In the genomic region with DNA sequence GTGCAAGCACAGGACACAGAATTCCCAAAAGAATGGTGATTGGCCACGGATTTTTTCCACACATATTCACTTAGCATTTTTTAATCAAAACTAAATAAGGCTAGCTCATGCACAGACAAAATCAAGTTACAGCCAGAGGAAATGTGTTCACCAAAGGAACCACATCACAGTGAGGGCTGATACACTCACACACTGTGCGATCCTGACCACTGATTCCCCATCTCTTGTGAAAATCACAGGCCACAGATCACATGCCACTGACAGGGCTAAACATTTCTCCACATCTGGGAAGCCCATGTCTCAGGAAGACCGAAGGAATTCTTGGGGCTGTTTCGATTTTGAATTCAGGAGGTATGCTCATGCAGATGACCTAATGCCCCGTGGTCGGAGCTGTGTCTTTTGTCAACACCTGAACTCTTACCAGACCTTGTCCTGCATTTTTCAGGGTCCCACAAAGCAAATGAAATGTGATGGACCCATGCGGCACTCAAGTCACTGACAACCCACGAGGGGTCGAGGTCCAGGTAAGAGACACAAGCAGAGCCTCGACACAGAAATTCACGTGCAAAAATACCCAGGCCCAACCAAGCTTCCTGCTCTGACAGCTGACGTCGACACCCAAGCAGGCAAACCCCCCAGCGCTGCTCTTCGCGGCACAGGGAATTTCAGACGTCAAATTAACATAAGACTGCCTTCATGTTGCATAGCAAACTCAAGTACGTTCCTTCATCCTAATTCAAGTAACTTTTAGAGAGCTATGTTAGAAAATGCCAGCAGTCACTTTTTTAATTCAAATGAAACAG, we compare ENCODE assay signal across 14 cellular contexts.
A peak's percentile ranks its signal among the peaks of the same experiment; 100 is the strongest.
DNase-seq lines count a peak whose midpoint lies in the region; ATAC-seq, FAIRE-seq and TF ChIP-seq lines count a peak whose summit lies in the region.
"Had no signal": no experiment of that assay in that cellular context is flagged by ENCODE, and none has a peak within 500 bp of the region (broad histone marks: within the 10 kb centered on the region; RNA-seq: fewer than 3 reads in every experiment).

No MANE protein-coding gene starts in this region.

- H3K36me3 Mint-ChIP-seq in T-helper 17 cell (ENCODE audit: low read depth), result no peaks in the 10 kb centered on the region
- no peaks in the 10 kb centered on the region for H3K36me3 Mint-ChIP-seq in activated naive CD8-positive, alpha-beta T cell treated with anti-CD3 and anti-CD28 coated beads, Interleukin-2, amount 50 U/mL, for 24 hours (ENCODE audit: low read depth)
- H3K36me3 Mint-ChIP-seq: activated naive CD8-positive, alpha-beta T cell had no signal

- peak overlapping the region; percentile 62 for H3K4me3 Mint-ChIP-seq in T-helper 17 cell
- no peak overlapping the region for H3K4me3 Mint-ChIP-seq in activated naive CD8-positive, alpha-beta T cell treated with anti-CD3 and anti-CD28 coated beads, Interleukin-2, amount 50 U/mL, for 24 hours
- H3K4me3 Mint-ChIP-seq: activated naive CD8-positive, alpha-beta T cell had no signal

- H3K4me3 ChIP-seq in foreskin fibroblast (ENCODE audit: low read depth in 1 of 2, low read length in 2 of 2), result no peak overlapping the region
- no peak overlapping the region for H3K4me3 ChIP-seq in sigmoid colon
- H3K4me3 ChIP-seq in effector memory CD4-positive, alpha-beta T cell (ENCODE audit: insufficient read depth, low read depth, low read length, poor library complexity, severe bottlenecking), result no peak overlapping the region
- H3K4me3 ChIP-seq: gastroesophageal sphincter, HAP-1 had no signal

- peaks cover 39% of the 10 kb centered on the region for H3K4me1 Mint-ChIP-seq in T-helper 17 cell
- H3K4me1 Mint-ChIP-seq in activated naive CD8-positive, alpha-beta T cell treated with anti-CD3 and anti-CD28 coated beads, Interleukin-2, amount 50 U/mL, for 24 hours, result peaks cover 19% of the 10 kb centered on the region

- H3K9me3 ChIP-seq in T-helper 17 cell (ENCODE audit: control insufficient read depth, low read length, poor library complexity, severe bottlenecking) (no peaks in the 10 kb centered on the region), sigmoid colon (no peaks in the 10 kb centered on the region)
- no peaks in the 10 kb centered on the region for H3K9me3 ChIP-seq in effector memory CD4-positive, alpha-beta T cell (ENCODE audit: control insufficient read depth, low read length)
- H3K9me3 ChIP-seq: gastroesophageal sphincter, HAP-1 had no signal

- H3K27ac ChIP-seq in sigmoid colon, result no peak overlapping the region
- no peak overlapping the region for H3K27ac ChIP-seq in effector memory CD4-positive, alpha-beta T cell (ENCODE audit: insufficient read depth, low read length, poor library complexity, severe bottlenecking)
- H3K27ac ChIP-seq: gastroesophageal sphincter had no signal

- intact Hi-C loops in sigmoid colon (cut with DNase I), result no loop called here

- TF ChIP-seq EP300 in sigmoid colon (IDR thresholded peaks at IDR 0.05), result no peak

- FAIRE-seq in GM12891 (lab: Jason Lieb, UNC), result peak; percentile 16

- DNase-seq in GM12891 (ENCODE audit: insufficient read length, low spot score), result no peak
- DNase-seq in T-helper 17 cell, result no peak
- DNase-seq in foreskin fibroblast, result peak; percentile 79 to 85
- peak; percentile 56 for DNase-seq in sigmoid colon
- DNase-seq in effector memory CD4-positive, alpha-beta T cell, result no peak
- DNase-seq in activated naive CD8-positive, alpha-beta T cell treated with anti-CD3 and anti-CD28 coated beads, Interleukin-2, amount 50 U/mL, for 24 hours, result no peak
- no peak for DNase-seq in left lobe of liver (ENCODE audit: low spot score)
- DNase-seq: activated CD8-positive, alpha-beta memory T cell treated with anti-CD3 and anti-CD28 coated beads, Interleukin-2, amount 50 U/mL, for 48 hours; DMS79 treated with DMSO at 0.1 percent for 48 hours; occipital lobe had no signal

- ATAC-seq in T-helper 17 cell (no peak), GM21619 (IDR thresholded peaks at IDR 0.05; ENCODE audit: unreplicated experiment) (no peak), left lobe of liver (no peak)
- ATAC-seq in activated naive CD8-positive, alpha-beta T cell treated with anti-CD3 and anti-CD28 coated beads, Interleukin-2, amount 50 U/mL, for 24 hours, result no peak
- ATAC-seq: gastroesophageal sphincter had no signal

- no peaks in the 10 kb centered on the region for H3K27me3 ChIP-seq in sigmoid colon
- no peaks in the 10 kb centered on the region for H3K27me3 ChIP-seq in effector memory CD4-positive, alpha-beta T cell (replicated peaks; ENCODE audit: control insufficient read depth, insufficient read depth, low read length, poor library complexity, severe bottlenecking)
- H3K27me3 ChIP-seq: gastroesophageal sphincter had no signal

- TF ChIP-seq CTCF in foreskin fibroblast (IDR thresholded peaks at IDR 0.05; ENCODE audit: low read depth, low read length) (no peak), sigmoid colon (IDR thresholded peaks at IDR 0.05) (no peak)

- WGBS in sigmoid colon, 2 donors, result 82 to 89% methylated on average over 18 of the region's 18 CpGs

- H3K9me3 Mint-ChIP-seq in activated naive CD8-positive, alpha-beta T cell treated with anti-CD3 and anti-CD28 coated beads, Interleukin-2, amount 50 U/mL, for 24 hours, result no peaks in the 10 kb centered on the region

- H3K27me3 Mint-ChIP-seq in T-helper 17 cell, result no peaks in the 10 kb centered on the region
- no peaks in the 10 kb centered on the region for H3K27me3 Mint-ChIP-seq in activated naive CD8-positive, alpha-beta T cell treated with anti-CD3 and anti-CD28 coated beads, Interleukin-2, amount 50 U/mL, for 24 hours
- H3K27me3 Mint-ChIP-seq: activated naive CD8-positive, alpha-beta T cell had no signal

- peaks cover 0 to 51% (median 28%) of the 10 kb centered on the region in 4 donors for H3K4me1 ChIP-seq in sigmoid colon
- H3K4me1 ChIP-seq in effector memory CD4-positive, alpha-beta T cell (ENCODE audit: control insufficient read depth, insufficient read depth, low read length, poor library complexity, severe bottlenecking), result no peaks in the 10 kb centered on the region

- TF ChIP-seq POLR2A in GM12891 (IDR thresholded peaks at IDR 0.05; ENCODE audit: low read depth, low read length) (no peak), sigmoid colon (IDR thresholded peaks at IDR 0.05) (no peak)

- H3K27ac Mint-ChIP-seq in T-helper 17 cell, result no peak overlapping the region
- H3K27ac Mint-ChIP-seq in activated naive CD8-positive, alpha-beta T cell treated with anti-CD3 and anti-CD28 coated beads, Interleukin-2, amount 50 U/mL, for 24 hours, result no peak overlapping the region
- H3K27ac Mint-ChIP-seq: activated naive CD8-positive, alpha-beta T cell had no signal

- no peaks in the 10 kb centered on the region for H3K36me3 ChIP-seq in sigmoid colon
- no peaks in the 10 kb centered on the region for H3K36me3 ChIP-seq in effector memory CD4-positive, alpha-beta T cell (ENCODE audit: control insufficient read depth, insufficient read depth, low read length)
- H3K36me3 ChIP-seq: HAP-1 had no signal

TF ChIP-seq in GM12891, 5 proteins besides CTCF, POLR2A, EP300 and RAD21:
- TF ChIP-seq POU2F2 (IDR thresholded peaks at IDR 0.05; ENCODE audit: low read depth, low read length) (no peak), SPI1 (IDR thresholded peaks at IDR 0.05; ENCODE audit: low read depth, low read length) (no peak), POLR2AphosphoS5 (IDR thresholded peaks at IDR 0.05; ENCODE audit: low read depth, low read length) (no peak), TAF1 (IDR thresholded peaks at IDR 0.05; ENCODE audit: low read depth, low read length) (no peak), PAX5 (IDR thresholded peaks at IDR 0.05; ENCODE audit: insufficient read depth, low read length, severe bottlenecking) (no peak)
TF ChIP-seq in GM12891: peak in this region for 0.

Comparison
In these comparisons a context has a peak if more than half of its experiments do, and no peak if none do; other contexts are left out.
1. DNase-seq: peak in foreskin fibroblast (2 of 2) and sigmoid colon (single experiment); none in GM12891 (single experiment), T-helper 17 cell (0 of 3), effector memory CD4-positive, alpha-beta T cell (0 of 3), activated naive CD8-positive, alpha-beta T cell treated with anti-CD3 and anti-CD28 coated beads, Interleukin-2, amount 50 U/mL, for 24 hours (single experiment) and left lobe of liver (single experiment).